In the genomic region with DNA sequence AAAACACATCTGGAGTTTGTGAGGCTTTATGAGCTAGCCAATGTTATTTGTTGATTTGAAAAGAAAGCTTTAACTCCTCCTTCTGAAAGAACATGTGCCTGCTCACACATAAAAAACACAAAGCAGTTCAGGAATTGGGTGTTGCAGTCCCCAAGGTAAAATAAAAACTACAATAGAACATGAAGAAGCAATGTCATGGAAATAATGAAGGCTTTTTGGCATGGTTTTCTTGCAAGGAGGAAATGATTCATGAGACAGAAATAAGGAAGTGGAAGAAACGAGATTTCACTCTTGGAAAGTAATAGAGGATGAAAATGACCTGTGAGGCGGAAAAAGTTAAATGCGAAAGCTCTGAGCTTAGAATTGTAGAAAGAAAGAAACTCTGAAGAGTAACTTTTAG, we compare ENCODE assay signal across 15 cellular contexts.
DNase-seq lines count a peak whose midpoint lies in the region; ATAC-seq and TF ChIP-seq lines count a peak whose summit lies in the region.
"Had no signal": no experiment of that assay in that cellular context is flagged by ENCODE, and none has a peak within 500 bp of the region (broad histone marks: within the 10 kb centered on the region; RNA-seq: fewer than 3 reads in every experiment).

No MANE protein-coding gene starts in this region.

- H3K27me3 ChIP-seq in GM23248 (replicated peaks; ENCODE audit: insufficient read depth) (no peaks in the 10 kb centered on the region), PC-3 (ENCODE audit: low read length) (no peaks in the 10 kb centered on the region), parathyroid adenoma (ENCODE audit: control insufficient read depth, insufficient read depth, low read length) (no peaks in the 10 kb centered on the region), uterus (no peaks in the 10 kb centered on the region)

- peaks cover 12% of the 10 kb centered on the region for H3K4me1 ChIP-seq in GM23248 (ENCODE audit: insufficient read depth)
- H3K4me1 ChIP-seq in PC-3 (ENCODE audit: insufficient read depth, low read length) = peaks cover 9% of the 10 kb centered on the region
- no peaks in the 10 kb centered on the region for H3K4me1 ChIP-seq in parathyroid adenoma
- H3K4me1 ChIP-seq in uterus = no peaks in the 10 kb centered on the region
- H3K4me1 ChIP-seq: Caco-2 had no signal

- H2AFZ ChIP-seq in GM23248 = peak overlapping the region; percentile 28
- peak overlapping the region; percentile 12; the same call in 1 of the 2 replicates for H2AFZ ChIP-seq in PC-3 (ENCODE audit: low read length)
- no peak overlapping the region for H2AFZ ChIP-seq in parathyroid adenoma

- no peaks in the 10 kb centered on the region for H4K20me1 ChIP-seq in GM23248 (ENCODE audit: insufficient read depth)
- no peaks in the 10 kb centered on the region for H4K20me1 ChIP-seq in PC-3 (ENCODE audit: low read length)

- ATAC-seq in PC-3 (peak; percentile 50), T-helper 17 cell (no peak), HG03520 (IDR thresholded peaks at IDR 0.05; ENCODE audit: unreplicated experiment) (no peak)
- ATAC-seq in activated CD8-positive, alpha-beta T cell treated with anti-CD3 and anti-CD28 coated beads, Interleukin-2, amount 10 ng/mL, durations not matched to agents 7 days and 5 days = no peak
- ATAC-seq: esophagus mucosa had no signal

- intact Hi-C loops in PC-3 (cut with micrococcal nuclease) = loop anchor here (5.0 kb wide), 1 partner anchor 134 kb away; no protein-coding TSS in a partner anchor
- intact Hi-C loops in uterus (cut with DNase I; ENCODE audit: low total_unique reads) = no loop called here

- DNase-seq in GM23248 (peak; percentile 78), PC-3 (peak; percentile 69), epithelial cell of esophagus (ENCODE audit: low read depth) (peak; percentile 52), T-helper 17 cell (no peak), uterus (no peak)
- no peak for DNase-seq in activated CD8-positive, alpha-beta T cell treated with anti-CD3 and anti-CD28 coated beads, Interleukin-2, amount 10 ng/mL, durations not matched to agents 7 days and 5 days
- DNase-seq: activated CD4-positive, alpha-beta T cell treated with anti-CD3 and anti-CD28 coated beads, Interleukin-2, amount 50 U/mL, for 4 hours; Caco-2; mesendoderm; NCI-H1417 treated with DMSO at 0.1 percent for 48 hours had no signal

- H3K4me3 Mint-ChIP-seq in T-helper 17 cell = no peak overlapping the region
- no peak overlapping the region for H3K4me3 Mint-ChIP-seq in activated CD8-positive, alpha-beta T cell treated with anti-CD3 and anti-CD28 coated beads, Interleukin-2, amount 10 ng/mL, durations not matched to agents 7 days and 5 days
- H3K4me3 Mint-ChIP-seq: activated naive CD8-positive, alpha-beta T cell had no signal

- no peaks in the 10 kb centered on the region for H3K27me3 Mint-ChIP-seq in T-helper 17 cell
- no peaks in the 10 kb centered on the region for H3K27me3 Mint-ChIP-seq in activated CD8-positive, alpha-beta T cell treated with anti-CD3 and anti-CD28 coated beads, Interleukin-2, amount 10 ng/mL, durations not matched to agents 7 days and 5 days (ENCODE audit: low read depth)
- H3K27me3 Mint-ChIP-seq: activated naive CD8-positive, alpha-beta T cell had no signal

- peaks cover 22% of the 10 kb centered on the region for H3K9me3 Mint-ChIP-seq in activated CD8-positive, alpha-beta T cell treated with anti-CD3 and anti-CD28 coated beads, Interleukin-2, amount 10 ng/mL, durations not matched to agents 7 days and 5 days (ENCODE audit: insufficient read depth)

- peaks cover 2% of the 10 kb centered on the region for H3K36me3 Mint-ChIP-seq in T-helper 17 cell (ENCODE audit: low read depth)
- peaks cover 6% of the 10 kb centered on the region for H3K36me3 Mint-ChIP-seq in activated CD8-positive, alpha-beta T cell treated with anti-CD3 and anti-CD28 coated beads, Interleukin-2, amount 10 ng/mL, durations not matched to agents 7 days and 5 days (ENCODE audit: low read depth)

- TF ChIP-seq CTCF in PC-3 (conservative IDR thresholded peaks at IDR 0.05; ENCODE audit: low read depth, low read length) = no peak
- TF ChIP-seq CTCF in epithelial cell of esophagus (IDR thresholded peaks at IDR 0.05; ENCODE audit: insufficient read depth, low read depth, low read length, missing control alignments) = no peak
- TF ChIP-seq CTCF in parathyroid adenoma (IDR thresholded peaks at IDR 0.05) = no peak
- TF ChIP-seq CTCF in uterus (IDR thresholded peaks at IDR 0.05) = no peak

- no peak for TF ChIP-seq POLR2A in uterus (IDR thresholded peaks at IDR 0.05)

- CTCF ChIA-PET in PC-3 (lab: Charles Lee) = no interaction called here
- CTCF ChIA-PET in activated CD8-positive, alpha-beta T cell treated with anti-CD3 and anti-CD28 coated beads, Interleukin-2, amount 10 ng/mL, durations not matched to agents 7 days and 5 days (lab: Charles Lee) = interaction anchor here (0.7 kb wide), 2 partner anchors 924 to 1815 kb away, joined by 3 to 4 read pairs; no protein-coding TSS in a partner anchor

- H3K4me1 Mint-ChIP-seq in T-helper 17 cell = no peaks in the 10 kb centered on the region
- peaks cover 2% of the 10 kb centered on the region for H3K4me1 Mint-ChIP-seq in activated CD8-positive, alpha-beta T cell treated with anti-CD3 and anti-CD28 coated beads, Interleukin-2, amount 10 ng/mL, durations not matched to agents 7 days and 5 days (ENCODE audit: low read depth)

- H3K36me3 ChIP-seq in GM23248 (ENCODE audit: low read depth) = no peaks in the 10 kb centered on the region
- 0 out of 2 replicates have a peak, but pooled peaks cover 6% of the 10 kb centered on the region for H3K36me3 ChIP-seq in PC-3 (ENCODE audit: low read depth, low read length)
- H3K36me3 ChIP-seq in parathyroid adenoma (ENCODE audit: control insufficient read depth, insufficient read depth, low read length) = no peaks in the 10 kb centered on the region
- H3K36me3 ChIP-seq in uterus = no peaks in the 10 kb centered on the region

- no peak overlapping the region for H3K9ac ChIP-seq in GM23248
- H3K9ac ChIP-seq in PC-3 (ENCODE audit: low read length) = no peak overlapping the region
- no peak overlapping the region for H3K9ac ChIP-seq in parathyroid adenoma

- H3K9me3 ChIP-seq in GM23248 (ENCODE audit: low read depth) (no peaks in the 10 kb centered on the region), PC-3 (ENCODE audit: low read length) (0 out of 2 replicates have a peak, but pooled peaks cover 5% of the 10 kb centered on the region), parathyroid adenoma (ENCODE audit: control insufficient read depth, low read length) (no peaks in the 10 kb centered on the region), T-helper 17 cell (ENCODE audit: control insufficient read depth, low read length, poor library complexity, severe bottlenecking) (no peaks in the 10 kb centered on the region), uterus (no peaks in the 10 kb centered on the region)
- H3K9me3 ChIP-seq: Caco-2 had no signal

- peak overlapping the region; percentile 46 for H3K4me2 ChIP-seq in GM23248 (ENCODE audit: unreplicated experiment)
- H3K4me2 ChIP-seq in PC-3 (ENCODE audit: low read length) = peak overlapping the region; percentile 7; the same call in 1 of the 2 replicates
- H3K4me2 ChIP-seq in parathyroid adenoma (ENCODE audit: low read length) = no peak overlapping the region

- H3K27ac ChIP-seq in GM23248 (peak overlapping the region; percentile 40), PC-3 (ENCODE audit: low read length) (peak overlapping the region; percentile 4; the same call in 1 of the 2 replicates), parathyroid adenoma (peak overlapping the region; percentile 9), uterus (peak overlapping the region in 1 of 2 donors; percentile 32)

- H3F3A ChIP-seq in GM23248 (ENCODE audit: insufficient read depth) (peaks cover 13% of the 10 kb centered on the region; the same call in 1 of the 2 replicates), PC-3 (ENCODE audit: low read length, unreplicated experiment) (no peaks in the 10 kb centered on the region)

- no peaks in the 10 kb centered on the region for H3K9me2 ChIP-seq in GM23248 (ENCODE audit: insufficient read depth)
- no peaks in the 10 kb centered on the region for H3K9me2 ChIP-seq in PC-3 (replicated peaks; ENCODE audit: low read length)

- no peaks in the 10 kb centered on the region for H3K79me2 ChIP-seq in GM23248 (ENCODE audit: insufficient read depth)
- no peaks in the 10 kb centered on the region for H3K79me2 ChIP-seq in PC-3 (ENCODE audit: low read length)
- H3K79me2 ChIP-seq in parathyroid adenoma = no peaks in the 10 kb centered on the region

- no TSS peak for BruUV-seq in PC-3 (replicated peaks; lab: Mats Ljungman, UMichigan)

- H3K4me3 ChIP-seq in GM23248 = no peak overlapping the region
- H3K4me3 ChIP-seq in PC-3 (ENCODE audit: low read length) = no peak overlapping the region
- no peak overlapping the region for H3K4me3 ChIP-seq in epithelial cell of esophagus (ENCODE audit: low read length)
- no peak overlapping the region for H3K4me3 ChIP-seq in parathyroid adenoma (ENCODE audit: low read depth, low read length)
- no peak overlapping the region for H3K4me3 ChIP-seq in uterus
- H3K4me3 ChIP-seq: skin epidermis had no signal

- WGBS in GM23248 (ENCODE audit: low coverage in 1 of 2, low lambda C conversion rate in 2 of 2, missing lambda C conversion rate in 2 of 2), 2 experiments = 42 to 54% methylated on average over 3 of the region's 3 CpGs

- POLR2A ChIA-PET in PC-3 (lab: Charles Lee; ENCODE audit: unreplicated experiment) = interaction anchor here (0.5 kb wide), 1 partner anchor 12 kb away, joined by 4 read pairs; no protein-coding TSS in a partner anchor
- POLR2A ChIA-PET in activated CD8-positive, alpha-beta T cell treated with anti-CD3 and anti-CD28 coated beads, Interleukin-2, amount 10 ng/mL, durations not matched to agents 7 days and 5 days (lab: Charles Lee) = no interaction called here

- in situ Hi-C loops in GM23248 (cut with MboI) = no loop called here

- H3K27ac Mint-ChIP-seq in T-helper 17 cell = no peak overlapping the region
- no peak overlapping the region for H3K27ac Mint-ChIP-seq in activated CD8-positive, alpha-beta T cell treated with anti-CD3 and anti-CD28 coated beads, Interleukin-2, amount 10 ng/mL, durations not matched to agents 7 days and 5 days
- H3K27ac Mint-ChIP-seq: activated naive CD8-positive, alpha-beta T cell had no signal

Comparison
In these comparisons a context has a peak if more than half of its experiments do, and no peak if none do; other contexts are left out.
1. DNase-seq: peak in GM23248 (single experiment), PC-3 (single experiment) and epithelial cell of esophagus (single experiment); none in T-helper 17 cell (0 of 3), uterus (0 of 2) and activated CD8-positive, alpha-beta T cell treated with anti-CD3 and anti-CD28 coated beads, Interleukin-2, amount 10 ng/mL, durations not matched to agents 7 days and 5 days (single experiment).